In genomic region chrY:19502169-19503091, GRCh38 we compare ENCODE assay signal across 14 cellular contexts.
A peak's percentile ranks its signal among the peaks of the same experiment; 100 is the strongest.
DNase-seq lines count a peak whose midpoint lies in the region; ATAC-seq and TF ChIP-seq lines count a peak whose summit lies in the region.
"Had no signal": no experiment of that assay in that cellular context is flagged by ENCODE, and none has a peak within 500 bp of the region (broad histone marks: within the 10 kb centered on the region; RNA-seq: fewer than 3 reads in every experiment).

No MANE protein-coding gene starts in this region.

- H3K27me3 Mint-ChIP-seq in activated CD8-positive, alpha-beta T cell treated with anti-CD3 and anti-CD28 coated beads for 36 hours = no peaks in the 10 kb centered on the region

- intact Hi-C loops in activated CD8-positive, alpha-beta T cell treated with anti-CD3 and anti-CD28 coated beads for 36 hours (cut with micrococcal nuclease) = loop anchor here (5.0 kb wide), 1 partner anchor 70 kb away; no protein-coding TSS in a partner anchor
- intact Hi-C loops in tibial artery (cut with DNase I; ENCODE audit: low total_unique reads) (no loop called here), OCI-LY7 (cut with micrococcal nuclease; ENCODE audit: unreplicated experiment) (no loop called here)

- TF ChIP-seq EP300 in suprapubic skin (IDR thresholded peaks at IDR 0.05) = no peak

- H3K9me3 ChIP-seq in suprapubic skin (no peaks in the 10 kb centered on the region), tibial artery (no peaks in the 10 kb centered on the region), OCI-LY7 (ENCODE audit: low read length) (no peaks in the 10 kb centered on the region)
- H3K9me3 ChIP-seq: vagina had no signal

- no peaks in the 10 kb centered on the region for H3K36me3 ChIP-seq in suprapubic skin
- no peaks in the 10 kb centered on the region for H3K36me3 ChIP-seq in tibial artery
- H3K36me3 ChIP-seq in OCI-LY7 (ENCODE audit: insufficient read depth, low read length) = no peaks in the 10 kb centered on the region
- H3K36me3 ChIP-seq: vagina had no signal

- H3K4me3 Mint-ChIP-seq in activated CD8-positive, alpha-beta T cell treated with anti-CD3 and anti-CD28 coated beads for 36 hours = peak overlapping the region; percentile 81

- no peaks in the 10 kb centered on the region for H4K20me1 ChIP-seq in OCI-LY7 (ENCODE audit: insufficient read depth, low read length)

- H3K4me3 ChIP-seq in suprapubic skin = peak overlapping the region; percentile 23
- H3K4me3 ChIP-seq in tibial artery = no peak overlapping the region
- no peak overlapping the region for H3K4me3 ChIP-seq in OCI-LY7 (ENCODE audit: low read depth, low read length, poor library complexity, severe bottlenecking)
- H3K4me3 ChIP-seq: smooth muscle cell, vagina had no signal

- no peaks in the 10 kb centered on the region for H3K9me2 ChIP-seq in OCI-LY7 (ENCODE audit: insufficient read depth, low read length)

- H3K9me3 Mint-ChIP-seq in activated CD8-positive, alpha-beta T cell treated with anti-CD3 and anti-CD28 coated beads for 36 hours = no peaks in the 10 kb centered on the region

- H3K4me1 Mint-ChIP-seq in activated CD8-positive, alpha-beta T cell treated with anti-CD3 and anti-CD28 coated beads for 36 hours (ENCODE audit: low read depth) = peaks cover 36% of the 10 kb centered on the region

- WGBS in suprapubic skin = no CpG with 5 or more reads among the region's 40 CpGs

- no peak overlapping the region for H3K4me2 ChIP-seq in OCI-LY7 (ENCODE audit: low read length)
- H3K4me2 ChIP-seq: smooth muscle cell had no signal

- H3K36me3 Mint-ChIP-seq in activated CD8-positive, alpha-beta T cell treated with anti-CD3 and anti-CD28 coated beads for 36 hours (ENCODE audit: low read depth) = peaks cover 3% of the 10 kb centered on the region

- DNase-seq in activated naive CD4-positive, alpha-beta T cell treated with Interleukin-2 at 50 U/mL for 16 hours = peak; percentile 6
- no peak for DNase-seq in activated naive CD4-positive, alpha-beta T cell treated with anti-CD3 and anti-CD28 coated beads, Interleukin-2, amount 50 U/mL, for 16 hours
- peak; percentile 10 for DNase-seq in activated CD8-positive, alpha-beta T cell treated with anti-CD3 and anti-CD28 coated beads for 36 hours
- peak; percentile 8 for DNase-seq in germinal center (ENCODE audit: low spot score)
- DNase-seq in suprapubic skin (ENCODE audit: low spot score in 2 of 2) = no peak
- DNase-seq in tibial artery = no peak
- no peak for DNase-seq in OCI-LY7 (ENCODE audit: low spot score)
- DNase-seq in putamen (ENCODE audit: low spot score) = no peak
- DNase-seq: left ventricle myocardium superior, NCI-H1694, NCI-H526 treated with DMSO at 0.1 percent for 48 hours had no signal

- H3K4me1 ChIP-seq in suprapubic skin (no peaks in the 10 kb centered on the region), tibial artery (no peaks in the 10 kb centered on the region), OCI-LY7 (ENCODE audit: insufficient read depth, low read length, poor library complexity, severe bottlenecking) (peaks cover 19% of the 10 kb centered on the region)
- H3K4me1 ChIP-seq: vagina had no signal

- no peak overlapping the region for H2AFZ ChIP-seq in OCI-LY7 (ENCODE audit: low read length)

- no peak for TF ChIP-seq CTCF in activated CD8-positive, alpha-beta T cell treated with anti-CD3 and anti-CD28 coated beads for 36 hours (IDR thresholded peaks at IDR 0.05)
- no peak for TF ChIP-seq CTCF in suprapubic skin (IDR thresholded peaks at IDR 0.05)
- TF ChIP-seq CTCF in tibial artery (IDR thresholded peaks at IDR 0.05) = no peak
- TF ChIP-seq CTCF in OCI-LY7 (conservative IDR thresholded peaks at IDR 0.05; ENCODE audit: low read length) = no peak

- peak; percentile 48 for ATAC-seq in activated CD8-positive, alpha-beta T cell treated with anti-CD3 and anti-CD28 coated beads for 36 hours
- ATAC-seq: left ventricle myocardium superior had no signal

- H3K27ac ChIP-seq in suprapubic skin (no peak overlapping the region), tibial artery (no peak overlapping the region), OCI-LY7 (ENCODE audit: low read depth, low read length, poor library complexity, severe bottlenecking) (no peak overlapping the region)
- H3K27ac ChIP-seq: RWPE1, vagina had no signal

- TF ChIP-seq POLR2A in suprapubic skin (IDR thresholded peaks at IDR 0.05) = no peak

- H3K27ac Mint-ChIP-seq in activated CD8-positive, alpha-beta T cell treated with anti-CD3 and anti-CD28 coated beads for 36 hours = peak overlapping the region; percentile 91

- CTCF ChIA-PET in activated CD8-positive, alpha-beta T cell treated with anti-CD3 and anti-CD28 coated beads for 36 hours (lab: Charles Lee) = interaction anchor here (0.7 to 3.1 kb wide), 3 partner anchors 66 to 74 kb away, joined by 3 to 17 read pairs (median 3); no protein-coding TSS in a partner anchor
- CTCF ChIA-PET in OCI-LY7 (lab: Charles Lee; ENCODE audit: unreplicated experiment) = no interaction called here

- H3K79me2 ChIP-seq in OCI-LY7 (ENCODE audit: insufficient read depth, low read depth, low read length) = no peaks in the 10 kb centered on the region

- no TSS peak for BruUV-seq in OCI-LY7 (replicated peaks; lab: Mats Ljungman, UMichigan)

- H3K27me3 ChIP-seq in suprapubic skin (no peaks in the 10 kb centered on the region), tibial artery (no peaks in the 10 kb centered on the region)
- H3K27me3 ChIP-seq: vagina had no signal

- POLR2A ChIA-PET in activated CD8-positive, alpha-beta T cell treated with anti-CD3 and anti-CD28 coated beads for 36 hours (lab: Charles Lee) = no interaction called here
- POLR2A ChIA-PET in OCI-LY7 (lab: Charles Lee) = no interaction called here

Comparison
In these comparisons a context has a peak if more than half of its experiments do, and no peak if none do; other contexts are left out.
1. DNase-seq: peak in activated naive CD4-positive, alpha-beta T cell treated with Interleukin-2 at 50 U/mL for 16 hours (single experiment), activated CD8-positive, alpha-beta T cell treated with anti-CD3 and anti-CD28 coated beads for 36 hours (single experiment) and germinal center (single experiment); none in activated naive CD4-positive, alpha-beta T cell treated with anti-CD3 and anti-CD28 coated beads, Interleukin-2, amount 50 U/mL, for 16 hours (single experiment), suprapubic skin (0 of 2), tibial artery (0 of 2), OCI-LY7 (single experiment) and putamen (single experiment).